Comparison of ENCODE assay signal across 8 cellular contexts in the genomic region with DNA sequence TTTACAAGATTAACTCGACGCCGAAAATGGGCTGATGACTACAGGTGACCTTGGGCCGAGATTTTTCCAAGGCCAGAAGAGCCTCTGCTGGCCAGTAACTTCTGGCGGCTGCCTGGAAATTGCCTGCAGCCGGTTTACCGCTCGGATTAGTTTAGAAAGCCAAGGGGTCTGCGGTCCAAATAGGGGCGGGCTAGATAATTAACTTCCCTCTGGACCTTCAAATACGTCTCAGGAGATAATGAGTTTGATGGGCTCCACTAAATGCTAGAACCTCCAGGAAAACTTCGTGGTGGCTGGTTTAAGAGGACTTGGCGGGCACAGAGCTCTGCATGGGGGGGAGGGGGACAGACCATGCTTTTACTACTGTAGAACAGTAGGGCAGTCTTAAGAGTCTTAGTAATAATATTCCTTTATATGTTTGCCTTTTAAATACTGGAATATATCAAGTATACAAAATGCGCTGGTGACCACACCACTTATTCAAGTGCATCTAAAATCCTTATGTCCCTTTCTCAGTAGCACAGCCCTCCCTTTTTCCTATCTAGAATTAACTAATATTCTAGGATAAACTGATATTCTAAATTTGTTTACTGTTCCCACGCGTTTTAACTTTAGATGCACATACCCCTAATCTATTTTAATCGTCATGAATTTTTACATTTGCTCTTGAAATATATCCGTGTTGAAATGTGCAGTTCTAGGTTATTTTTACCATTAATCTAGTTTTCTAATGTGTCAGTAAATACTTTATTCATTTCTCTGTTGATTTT.
A peak's percentile ranks its signal among the peaks of the same experiment; 100 is the strongest.
DNase-seq lines count a peak whose midpoint lies in the region; ATAC-seq and TF ChIP-seq lines count a peak whose summit lies in the region.

No MANE protein-coding gene starts in this region.

- H3K4me1 ChIP-seq in HUES48 (ENCODE audit: control insufficient read depth, insufficient read depth, low read length) (peaks cover 32% of the 10 kb centered on the region), right atrium auricular region (peaks cover 0 to 25% of the 10 kb centered on the region in 2 donors), spleen (peaks cover 34 to 97% (median 66%) of the 10 kb centered on the region in 6 donors)

- H3K4me3 ChIP-seq in HUES48 (ENCODE audit: low read depth, low read length) (peak overlapping the region; percentile 82), right atrium auricular region (peak overlapping the region; percentile 47 to 61), spleen (peak overlapping the region; percentile 53 to 79 (median 58))

- H3K9ac ChIP-seq in HUES48 (ENCODE audit: low read depth, low read length) = peak overlapping the region; percentile 97

- H3K36me3 ChIP-seq in HUES48 (ENCODE audit: control insufficient read depth, insufficient read depth, low read length) (peaks cover 34% of the 10 kb centered on the region), right atrium auricular region (no peaks in the 10 kb centered on the region), spleen (peaks cover 0 to 27% (median 4%) of the 10 kb centered on the region in 6 donors)

- H3K27ac ChIP-seq in HUES48 (ENCODE audit: low read depth, low read length) (peak overlapping the region; percentile 98), right atrium auricular region (peak overlapping the region; percentile 86 to 89), spleen (peak overlapping the region; percentile 95 to 99 (median 96))

- H3K27me3 ChIP-seq in HUES48 (ENCODE audit: control insufficient read depth, insufficient read depth, low read length) (no peaks in the 10 kb centered on the region), right atrium auricular region (no peaks in the 10 kb centered on the region), spleen (replicated peaks in 1 of 7) (no peaks in the 10 kb centered on the region)

- CTCF ChIA-PET in activated CD8-positive, alpha-beta memory T cell treated with anti-CD3 and anti-CD28 coated beads, Interleukin-2, amount 10 ng/mL, durations not matched to agents 7 days and 5 days (lab: Charles Lee) = interaction anchor here (1.9 kb wide), 1 partner anchor 11 kb away, joined by 5 read pairs; no protein-coding TSS in a partner anchor

- H3K4me3 Mint-ChIP-seq in CD14-positive monocyte = peak overlapping the region; percentile 94
- peak overlapping the region; percentile 90 for H3K4me3 Mint-ChIP-seq in activated CD8-positive, alpha-beta memory T cell treated with anti-CD3 and anti-CD28 coated beads, Interleukin-2, amount 10 ng/mL, durations not matched to agents 7 days and 5 days

- peaks cover 42% of the 10 kb centered on the region for H3K4me1 Mint-ChIP-seq in CD14-positive monocyte
- H3K4me1 Mint-ChIP-seq in activated CD8-positive, alpha-beta memory T cell treated with anti-CD3 and anti-CD28 coated beads, Interleukin-2, amount 10 ng/mL, durations not matched to agents 7 days and 5 days = peaks cover 53% of the 10 kb centered on the region

- intact Hi-C loops in CD14-positive monocyte (cut with micrococcal nuclease) = loop anchor here (10.0 kb wide), 6 partner anchors 335 to 1195 kb away; partner anchors contain the start of genes ABT1 (in 1 of the 2), ZNF184 (in 1 of the 2) and ZSCAN31 (in 1 of the 2)
- intact Hi-C loops in spleen (cut with DNase I; ENCODE audit: low total_unique reads) = no loop called here

- peak; percentile 26 for ATAC-seq in GM19397 (IDR thresholded peaks at IDR 0.05; ENCODE audit: unreplicated experiment)
- ATAC-seq in activated CD8-positive, alpha-beta memory T cell treated with anti-CD3 and anti-CD28 coated beads, Interleukin-2, amount 10 ng/mL, durations not matched to agents 7 days and 5 days = peak; percentile 31

- WGBS in spleen, 5 donors = 2 to 4% (median 3%) methylated on average over 18 of the region's 18 CpGs

- H3K9me3 ChIP-seq in HUES48 (ENCODE audit: control insufficient read depth, insufficient read depth, low read length) (no peaks in the 10 kb centered on the region), right atrium auricular region (no peaks in the 10 kb centered on the region), spleen (no peaks in the 10 kb centered on the region)

- no peak for TF ChIP-seq POLR2A in spleen (IDR thresholded peaks at IDR 0.05)

- H3K9me3 Mint-ChIP-seq in CD14-positive monocyte = peaks cover 0 to 3% (median 0%) of the 10 kb centered on the region in 7 donors
- H3K9me3 Mint-ChIP-seq in activated CD8-positive, alpha-beta memory T cell treated with anti-CD3 and anti-CD28 coated beads, Interleukin-2, amount 10 ng/mL, durations not matched to agents 7 days and 5 days (ENCODE audit: low read depth) = no peaks in the 10 kb centered on the region

- peaks cover 5 to 12% of the 10 kb centered on the region in 2 donors for H3K36me3 Mint-ChIP-seq in CD14-positive monocyte
- peaks cover 12% of the 10 kb centered on the region for H3K36me3 Mint-ChIP-seq in activated CD8-positive, alpha-beta memory T cell treated with anti-CD3 and anti-CD28 coated beads, Interleukin-2, amount 10 ng/mL, durations not matched to agents 7 days and 5 days

- DNase-seq in CD14-positive monocyte (ENCODE audit: low spot score) (no peak), right atrium auricular region (ENCODE audit: low spot score) (no peak), spleen (no peak), anterior cingulate cortex (lab: John Stamatoyannopoulos, UW) (no peak), NCI-H2171 treated with DMSO at 0.1 percent for 48 hours (lab: John Stamatoyannopoulos, UW) (no peak)
- peak; percentile 67 for DNase-seq in activated CD8-positive, alpha-beta memory T cell treated with anti-CD3 and anti-CD28 coated beads, Interleukin-2, amount 10 ng/mL, durations not matched to agents 7 days and 5 days

- peak overlapping the region; percentile 86 to 94 (median 91) for H3K27ac Mint-ChIP-seq in CD14-positive monocyte
- peak overlapping the region; percentile 94 for H3K27ac Mint-ChIP-seq in activated CD8-positive, alpha-beta memory T cell treated with anti-CD3 and anti-CD28 coated beads, Interleukin-2, amount 10 ng/mL, durations not matched to agents 7 days and 5 days

- no peaks in the 10 kb centered on the region for H3K27me3 Mint-ChIP-seq in CD14-positive monocyte (ENCODE audit: low read depth in 3 of 3)
- no peaks in the 10 kb centered on the region for H3K27me3 Mint-ChIP-seq in activated CD8-positive, alpha-beta memory T cell treated with anti-CD3 and anti-CD28 coated beads, Interleukin-2, amount 10 ng/mL, durations not matched to agents 7 days and 5 days

- TF ChIP-seq CTCF in CD14-positive monocyte (IDR thresholded peaks at IDR 0.05) (no peak), right atrium auricular region (IDR thresholded peaks at IDR 0.05) (no peak), spleen (IDR thresholded peaks at IDR 0.05 in 8 of 11, conservative IDR thresholded peaks at IDR 0.05 in 3 of 11) (no peak)
